In genomic region chr1:226679853-226680516, GRCh38 we compare ENCODE assay signal across 8 cellular contexts. TPM values are rescaled to one million over a fixed set of nuclear protein-coding genes. Genes with fewer than 3 reads are reported as not detected.
DNase-seq lines count a peak whose midpoint lies in the region; ATAC-seq and TF ChIP-seq lines count a peak whose summit lies in the region.

No MANE protein-coding gene starts in this region.

- peak overlapping the region; percentile 93 to 97 for H3K27ac Mint-ChIP-seq in activated naive CD4-positive, alpha-beta T cell treated with anti-CD3 and anti-CD28 coated beads, Interleukin-2, amount 50 U/mL, for 72 hours
- peak overlapping the region; percentile 14 for H3K27ac Mint-ChIP-seq in glutamatergic neuron (ENCODE audit: unreplicated experiment)

- peak overlapping the region; percentile 10; the same call in 1 of the 2 replicates for H3K4me3 ChIP-seq in GM08714 (ENCODE audit: low read length)
- peak overlapping the region; percentile 28 for H3K4me3 ChIP-seq in SJSA1

- peak overlapping the region; percentile 72 for H3K4me3 Mint-ChIP-seq in glutamatergic neuron (ENCODE audit: unreplicated experiment)

- ATAC-seq in HG02678 (IDR thresholded peaks at IDR 0.05; ENCODE audit: unreplicated experiment) = peak; percentile 56
- peak; percentile 51 to 53 for ATAC-seq in activated naive CD4-positive, alpha-beta T cell treated with anti-CD3 and anti-CD28 coated beads, Interleukin-2, amount 50 U/mL, for 72 hours

- H3K27ac ChIP-seq in SJSA1 (peak overlapping the region; percentile 70), substantia nigra (ENCODE audit: low read depth, low read length, poor library complexity, severe bottlenecking) (peak overlapping the region; percentile 94)

- peaks cover 2 to 7% of the 10 kb centered on the region in 2 donors for H3K36me3 Mint-ChIP-seq in activated naive CD4-positive, alpha-beta T cell treated with anti-CD3 and anti-CD28 coated beads, Interleukin-2, amount 50 U/mL, for 72 hours
- H3K36me3 Mint-ChIP-seq in glutamatergic neuron (ENCODE audit: unreplicated experiment) = no peaks in the 10 kb centered on the region

- H3K27me3 Mint-ChIP-seq in glutamatergic neuron (ENCODE audit: unreplicated experiment) = peaks cover 12% of the 10 kb centered on the region

- H3K36me3 ChIP-seq in SJSA1 = no peaks in the 10 kb centered on the region

- no peaks in the 10 kb centered on the region for H3K9me3 Mint-ChIP-seq in activated naive CD4-positive, alpha-beta T cell treated with anti-CD3 and anti-CD28 coated beads, Interleukin-2, amount 50 U/mL, for 72 hours
- H3K9me3 Mint-ChIP-seq in glutamatergic neuron (ENCODE audit: unreplicated experiment) = peaks cover 9% of the 10 kb centered on the region

- no peak for TF ChIP-seq CTCF in glutamatergic neuron (IDR thresholded peaks at IDR 0.05; ENCODE audit: partially characterized antibody, unreplicated experiment)

- peaks cover 41% of the 10 kb centered on the region for H3K4me1 ChIP-seq in SJSA1 (replicated peaks)

- no peaks in the 10 kb centered on the region for H3K9me3 ChIP-seq in SJSA1 (replicated peaks)

- H3K4me1 Mint-ChIP-seq in glutamatergic neuron (ENCODE audit: low read depth, unreplicated experiment) = peaks cover 30% of the 10 kb centered on the region

- H3K27me3 ChIP-seq in SJSA1 (replicated peaks) = no peaks in the 10 kb centered on the region

- peak; percentile 87 to 90 for DNase-seq in SJSA1 (ENCODE audit: low read depth in 1 of 2, low spot score in 2 of 2)
- peak; percentile 61 to 80 for DNase-seq in activated naive CD4-positive, alpha-beta T cell treated with anti-CD3 and anti-CD28 coated beads, Interleukin-2, amount 50 U/mL, for 72 hours (ENCODE audit: low spot score in 2 of 2)
- DNase-seq in glutamatergic neuron = peak; percentile 67
- peak in 51 of 56 donors; percentile 27 to 84 (median 68) for DNase-seq in nucleus accumbens (lab: John Stamatoyannopoulos, UW)
- DNase-seq in substantia nigra (lab: John Stamatoyannopoulos, UW) = peak in 45 of 49 donors; percentile 32 to 87 (median 73)
- no peak for DNase-seq in NCI-H2196 (lab: John Stamatoyannopoulos, UW; ENCODE audit: unreplicated experiment)

RNA-seq across cellular contexts. Expression of gene ITPKB, which starts 59.1 kb away (rescaled TPM):
- 4.0 and 6.4 TPM in 2 replicates for total RNA-seq in SJSA1 (2014; rRNA removed; shearing (Covaris generic))
- total RNA-seq in activated naive CD4-positive, alpha-beta T cell treated with anti-CD3 and anti-CD28 coated beads, Interleukin-2, amount 50 U/mL, for 72 hours = 10 to 100 TPM; 37.5 to 51.3 TPM
- total RNA-seq in glutamatergic neuron (ENCODE audit: unreplicated experiment) = 0.34 TPM
